ENCODE assay signal across 8 cellular contexts in the genomic region with DNA sequence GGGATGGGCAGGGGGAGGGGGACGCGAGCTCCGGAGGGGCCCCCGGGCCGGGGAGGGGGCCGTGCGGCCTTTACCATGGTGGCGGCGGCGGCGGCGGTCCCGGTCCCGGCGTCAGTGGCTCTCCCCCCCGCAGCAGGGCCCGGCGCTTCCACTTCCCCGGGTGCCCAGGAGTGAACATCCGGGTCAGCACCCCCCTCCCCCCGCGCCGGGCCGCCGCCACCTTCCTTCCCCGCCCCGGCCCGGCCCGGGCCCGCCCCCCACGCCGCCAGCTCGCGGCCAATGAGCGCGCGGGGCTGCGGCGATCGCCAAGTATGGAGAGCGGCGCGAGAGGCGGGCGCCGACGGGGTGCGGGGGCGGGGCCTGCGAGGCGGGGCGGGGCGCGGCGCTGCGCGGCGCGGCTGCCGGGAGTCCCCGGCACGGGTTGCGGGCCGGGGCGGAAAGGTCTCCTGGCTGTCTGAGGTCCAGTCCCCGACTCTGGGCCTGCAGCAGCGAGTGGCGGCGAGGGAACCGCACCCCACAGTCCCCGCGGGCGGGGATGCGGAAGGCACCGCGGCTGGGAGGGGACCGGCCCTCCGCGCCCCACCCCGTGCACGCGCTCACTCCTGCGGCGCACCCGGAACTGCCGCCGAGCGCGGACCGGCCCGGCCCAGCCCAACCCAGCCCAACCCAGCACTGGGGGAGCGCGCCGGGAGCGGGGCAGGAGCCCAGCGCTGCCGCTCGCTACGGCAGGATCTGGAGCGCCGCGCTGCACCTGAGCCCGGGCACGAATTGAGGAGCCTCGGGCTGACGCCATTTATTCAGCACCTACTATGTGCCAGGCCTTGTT. TPM values are rescaled to one million over a fixed set of nuclear protein-coding genes. Genes with fewer than 3 reads are reported as not detected.
DNase-seq lines count a peak whose midpoint lies in the region; ATAC-seq and TF ChIP-seq lines count a peak whose summit lies in the region.

A gene (minus strand): TSS at position 178 of the 826 bp plus-strand sequence. CDS start 101 bp downstream, at position 77.

- H3K4me3 ChIP-seq in GM12865 (ENCODE audit: low read depth, low read length), result peak within 1 kb of the TSS; percentile 82
- peak within 1 kb of the TSS; percentile 66 to 100 (median 99) for H3K4me3 ChIP-seq in transverse colon

- H3K4me1 ChIP-seq in transverse colon, result peaks cover 39 to 62% (median 55%) of the 10 kb centered on the region in 4 donors

- peak; percentile 75 for ATAC-seq in HG02623 (IDR thresholded peaks at IDR 0.05; ENCODE audit: unreplicated experiment)

- no peak for TF ChIP-seq EP300 in transverse colon (IDR thresholded peaks at IDR 0.05; ENCODE audit: low read depth)

- peak; percentile 95 for DNase-seq in GM12865 (ENCODE audit: low read depth)
- DNase-seq in NCI-H1092 treated with DMSO at 0.1 percent for 48 hours (lab: John Stamatoyannopoulos, UW), result peak; percentile 91
- DNase-seq in T-helper 1 cell, result peak; percentile 89 to 97 (median 91)
- DNase-seq in cardiac septum (ENCODE audit: low spot score), result peak; percentile 98
- DNase-seq in posterior cingulate gyrus, result peak; percentile 90 to 99 (median 92)
- peak; percentile 97 for DNase-seq in transverse colon

- H3K36me3 ChIP-seq in transverse colon, result no peaks in the 10 kb centered on the region

- H3K27me3 ChIP-seq in transverse colon, result no peaks in the 10 kb centered on the region

- peak; percentile 97 for TF ChIP-seq POLR2A in transverse colon (IDR thresholded peaks at IDR 0.05)

- intact Hi-C loops in cardiac septum (cut with DNase I), result loop anchor here (5.0 to 10.0 kb wide), 2 partner anchors 109 to 167 kb away; a partner anchor contains a TSS
- intact Hi-C loops in posterior cingulate gyrus (cut with DNase I), result loop anchor here (5.0 to 10.0 kb wide), 4 partner anchors 112 to 273 kb away; a partner anchor contains a TSS
- intact Hi-C loops in transverse colon (cut with DNase I; ENCODE audit: low total_unique reads), result loop anchor here (2.0 to 10.0 kb wide), 2 partner anchors 51 to 111 kb away; a partner anchor contains a TSS

- peak within 1 kb of the TSS; percentile 91 for H3K27ac ChIP-seq in adipose tissue (ENCODE audit: low read depth, low read length)
- peak within 1 kb of the TSS; percentile 99 to 100 (median 100) for H3K27ac ChIP-seq in transverse colon

- TF ChIP-seq CTCF in GM12865 (IDR thresholded peaks at IDR 0.05; ENCODE audit: insufficient read depth, low read depth, low read length, missing control alignments) (no peak), transverse colon (IDR thresholded peaks at IDR 0.05) (no peak)

- in situ Hi-C loops in transverse colon (cut with MboI; ENCODE audit: low pct_ligation_motif_present in 1 of 4, low pct_unique_long_range_greater_than_20kb in 1 of 4, low sequenced_read_pairs in 3 of 4), result loop anchor here (10.0 to 25.0 kb wide), 3 partner anchors 91 to 177 kb away; a partner anchor contains a TSS

- H3K9me3 ChIP-seq in transverse colon, result no peaks in the 10 kb centered on the region

- WGBS in adipose tissue, 3 donors, result 0 to 1% (median 1%) methylated on average over 69 to 105 of the region's 106 CpGs
- 0% methylated on average over 22 of the region's 106 CpGs; no CpG with 5 or more reads in 1 of the 2 donors for WGBS in transverse colon (ENCODE audit: low coverage in 1 of 2), 2 donors

RNA-seq across cellular contexts. Expression of the gene that starts here (rescaled TPM):
- 100 to 1,000 TPM in 2 of 3 donors, 10 to 100 TPM in 1; 69.7 to 265 (median 214) TPM for polyA plus RNA-seq in adipose tissue
- total RNA-seq in cardiac septum (213 TPM), transverse colon (100 to 1,000 TPM; 127 to 404 (median 136) TPM)

Comparison
In these comparisons a context has a peak if more than half of its experiments do, and no peak if none do; other contexts are left out.
1. Peak in every context shown above with its lines: DNase-seq, ATAC-seq, H3K4me3 ChIP-seq and H3K27ac ChIP-seq.